ENCODE assay signal across 15 cellular contexts in the genomic region with DNA sequence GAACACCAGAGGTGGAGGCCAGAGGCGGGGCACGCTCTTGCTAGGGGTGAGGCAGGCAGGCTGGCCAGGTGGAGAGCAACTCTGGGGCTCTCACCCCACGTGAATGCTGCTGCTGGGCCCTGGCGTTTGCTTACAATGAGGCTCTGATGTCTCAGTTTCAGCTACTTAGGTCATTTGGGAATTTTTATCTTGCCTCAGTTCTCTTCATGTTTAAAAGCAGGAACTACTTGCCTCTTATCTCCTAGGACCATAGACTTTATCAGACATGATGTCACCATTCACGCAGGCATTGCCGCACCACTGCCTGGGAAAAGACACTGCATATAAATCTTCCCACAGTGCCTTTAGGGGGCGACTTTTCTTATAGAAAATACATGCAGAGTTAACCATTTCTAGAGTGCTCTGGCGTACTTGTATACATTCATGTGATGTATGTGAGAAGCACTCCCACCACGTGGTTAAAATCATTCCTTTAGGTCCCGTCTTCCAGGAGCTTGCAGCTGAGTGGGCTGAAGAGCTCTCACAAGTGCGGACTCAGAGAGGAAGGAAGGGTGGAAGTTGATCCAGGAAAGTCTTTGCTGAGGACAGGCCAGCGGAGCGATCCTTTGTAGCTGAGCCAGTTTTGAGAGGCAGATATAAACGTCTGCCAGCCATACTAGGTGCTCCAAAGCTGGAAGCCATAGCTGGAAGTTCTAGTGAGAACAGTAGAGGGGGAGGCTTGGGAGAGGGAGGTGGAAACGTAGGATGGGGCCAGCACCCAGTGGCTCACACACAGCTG.
DNase-seq lines count a peak whose midpoint lies in the region; ATAC-seq and TF ChIP-seq lines count a peak whose summit lies in the region.
"Had no signal": no experiment of that assay in that cellular context is flagged by ENCODE, and none has a peak within 500 bp of the region (broad histone marks: within the 10 kb centered on the region; RNA-seq: fewer than 3 reads in every experiment).

No MANE protein-coding gene starts in this region.

- no peaks in the 10 kb centered on the region for H3K9me2 ChIP-seq in GM23248 (ENCODE audit: insufficient read depth)

- H3K56ac ChIP-seq in H9 (ENCODE audit: insufficient read length, low read depth, low read length) = no peak overlapping the region

- H2BK12ac ChIP-seq in H9 (ENCODE audit: insufficient read length, low read depth, low read length) = no peak overlapping the region
- no peak overlapping the region for H2BK12ac ChIP-seq in neuronal stem cell (ENCODE audit: low read length)

- peaks cover 6 to 25% of the 10 kb centered on the region in 2 experiments; a peak in 4 of 5 replicates for H3K9me3 Mint-ChIP-seq in H9
- H3K9me3 Mint-ChIP-seq: activated CD4-positive, alpha-beta memory T cell treated with anti-CD3 and anti-CD28 coated beads for 36 hours had no signal

- no peak overlapping the region for H3K4ac ChIP-seq in H9 (ENCODE audit: low read depth, low read length)
- H3K4ac ChIP-seq in neuronal stem cell (ENCODE audit: low read length) = no peak overlapping the region

- peaks cover 3 to 4% of the 10 kb centered on the region in 2 donors for H3K36me3 ChIP-seq in neuronal stem cell (replicated peaks in 1 of 2; ENCODE audit: control insufficient read depth in 2 of 2, insufficient read depth in 2 of 2, low read length in 2 of 2)
- no peaks in the 10 kb centered on the region for H3K36me3 ChIP-seq in GM23248 (ENCODE audit: low read depth)
- H3K36me3 ChIP-seq: breast epithelium had no signal

- H3K27ac ChIP-seq in H9 (ENCODE audit: insufficient read length, low read depth, low read length) (no peak overlapping the region), neuronal stem cell (replicated peaks; ENCODE audit: low read length) (no peak overlapping the region), GM23248 (no peak overlapping the region)
- H3K27ac ChIP-seq: breast epithelium, C4-2B had no signal

- H2BK120ac ChIP-seq in H9 (ENCODE audit: low read depth, low read length, poor library complexity, severe bottlenecking) (no peak overlapping the region), neuronal stem cell (ENCODE audit: low read depth, low read length) (no peak overlapping the region)

- H4K91ac ChIP-seq in H9 (ENCODE audit: insufficient read length, low read depth, low read length) = no peak overlapping the region
- H4K91ac ChIP-seq in neuronal stem cell (ENCODE audit: low read depth, low read length, poor library complexity) = no peak overlapping the region

- peaks cover 4 to 23% of the 10 kb centered on the region in 2 experiments for H3K4me1 Mint-ChIP-seq in H9

- no peaks in the 10 kb centered on the region for H3K27me3 ChIP-seq in H9 (ENCODE audit: insufficient read depth, low read length)
- H3K27me3 ChIP-seq in neuronal stem cell (ENCODE audit: control insufficient read depth in 3 of 3, insufficient read depth in 3 of 3, low read depth in 1 of 3, low read length in 3 of 3) = no peaks in the 10 kb centered on the region
- no peaks in the 10 kb centered on the region for H3K27me3 ChIP-seq in GM23248 (replicated peaks; ENCODE audit: insufficient read depth)

- no peak overlapping the region for H2BK5ac ChIP-seq in H9 (ENCODE audit: insufficient read length, low read length)
- H2BK5ac ChIP-seq in neuronal stem cell (ENCODE audit: low read length) = no peak overlapping the region

- no peak overlapping the region for H3K4me3 Mint-ChIP-seq in H9
- H3K4me3 Mint-ChIP-seq: activated CD4-positive, alpha-beta memory T cell treated with anti-CD3 and anti-CD28 coated beads for 36 hours; naive B cell had no signal

- ATAC-seq in GM21447 (IDR thresholded peaks at IDR 0.05; ENCODE audit: unreplicated experiment) = no peak

- no peak overlapping the region for H3T11ph ChIP-seq in H9 (ENCODE audit: low read length)

- H3K4me3 ChIP-seq in fibroblast of pulmonary artery (replicated peaks; ENCODE audit: low read depth, low read length) = no peak overlapping the region
- H3K4me3 ChIP-seq in neuronal stem cell (ENCODE audit: low read length in 2 of 2) = no peak overlapping the region
- H3K4me3 ChIP-seq in GM23248 = no peak overlapping the region
- H3K4me3 ChIP-seq: breast epithelium had no signal

- H2AK5ac ChIP-seq in H9 (ENCODE audit: insufficient read length, low read length) (no peak overlapping the region), neuronal stem cell (ENCODE audit: low read depth, low read length) (no peak overlapping the region)

- H3K4me2 ChIP-seq in H9 (ENCODE audit: insufficient read depth, insufficient read length, low read length) = no peak overlapping the region
- no peak overlapping the region for H3K4me2 ChIP-seq in neuronal stem cell (ENCODE audit: insufficient read depth, low read length, poor library complexity, severe bottlenecking)
- H3K4me2 ChIP-seq in GM23248 (ENCODE audit: unreplicated experiment) = no peak overlapping the region

- H3K14ac ChIP-seq in H9 (ENCODE audit: insufficient read depth, low read length) = no peak overlapping the region; the same call in 1 of the 2 replicates
- no peak overlapping the region for H3K14ac ChIP-seq in neuronal stem cell (ENCODE audit: low read length)

- H2AFZ ChIP-seq in H9 (ENCODE audit: low read length) = no peak overlapping the region
- H2AFZ ChIP-seq in neuronal stem cell (ENCODE audit: low read length) = no peak overlapping the region
- H2AFZ ChIP-seq in GM23248 = no peak overlapping the region

- H3K18ac ChIP-seq in H9 (ENCODE audit: insufficient read length, low read depth, low read length) = no peak overlapping the region
- H3K18ac ChIP-seq in neuronal stem cell (ENCODE audit: low read length) = no peak overlapping the region

- H3K27me3 Mint-ChIP-seq in H9 (ENCODE audit: low read depth) = no peaks in the 10 kb centered on the region; the same call in 1 of the 2 replicates

- H3K23ac ChIP-seq in H9 (ENCODE audit: insufficient read length, low read depth, low read length) (no peak overlapping the region), neuronal stem cell (ENCODE audit: low read depth, low read length, poor library complexity) (no peak overlapping the region)

- H3K9ac ChIP-seq in H9 (ENCODE audit: extremely low read depth, insufficient read length, low read length) (no peak overlapping the region), neuronal stem cell (ENCODE audit: low read depth, low read length, poor library complexity) (no peak overlapping the region), GM23248 (no peak overlapping the region)

- no peak overlapping the region for H4K8ac ChIP-seq in H9 (replicated peaks; ENCODE audit: insufficient read length, low read depth, low read length)
- H4K8ac ChIP-seq in neuronal stem cell (ENCODE audit: low read depth, low read length) = peak overlapping the region; percentile 3

- DNase-seq in H9 (no peak), SK-N-DZ (ENCODE audit: low spot score) (peak; percentile 17), fibroblast of pulmonary artery (ENCODE audit: low read depth) (peak; percentile 88), neuronal stem cell (ENCODE audit: low spot score) (no peak), HuH-7 (ENCODE audit: low spot score) (no peak), NCI-H2227 treated with DMSO at 0.1 percent for 48 hours (lab: John Stamatoyannopoulos, UW) (no peak), GM23248 (no peak)
- DNase-seq: activated CD4-positive, alpha-beta memory T cell treated with anti-CD3 and anti-CD28 coated beads for 36 hours; activated effector memory CD4-positive, alpha-beta T cell treated with anti-CD3 and anti-CD28 coated beads, Interleukin-2, amount 50 U/mL, for 16 hours; naive B cell; NCI-H2107; T-helper 1 cell had no signal

- TF ChIP-seq CTCF in H9 (conservative IDR thresholded peaks at IDR 0.05) (0 out of 3 replicates have a peak, but pooled peaks have one; percentile 12), fibroblast of pulmonary artery (IDR thresholded peaks at IDR 0.05; ENCODE audit: low read length, missing control alignments) (peak; percentile 18)

- H3K79me2 ChIP-seq in H9 (ENCODE audit: insufficient read depth, low read length) (no peaks in the 10 kb centered on the region; the same call in 1 of the 2 replicates), GM23248 (ENCODE audit: insufficient read depth) (no peaks in the 10 kb centered on the region)

- peaks cover 2% of the 10 kb centered on the region for H3K79me1 ChIP-seq in H9 (ENCODE audit: insufficient read depth, low read depth, low read length, poor library complexity, severe bottlenecking)
- peaks cover 3% of the 10 kb centered on the region for H3K79me1 ChIP-seq in neuronal stem cell (ENCODE audit: low read depth, low read length)

- peaks cover 8 to 21% (median 8%) of the 10 kb centered on the region in 3 experiments; a peak in 6 of 7 replicates for H3K36me3 Mint-ChIP-seq in H9 (ENCODE audit: insufficient read depth in 1 of 3, low read depth in 3 of 3)
- H3K36me3 Mint-ChIP-seq: activated CD4-positive, alpha-beta memory T cell treated with anti-CD3 and anti-CD28 coated beads for 36 hours; naive B cell had no signal

- no peaks in the 10 kb centered on the region for H3F3A ChIP-seq in GM23248 (ENCODE audit: insufficient read depth)

- H2BK15ac ChIP-seq in H9 (ENCODE audit: low read depth, low read length) (no peak overlapping the region), neuronal stem cell (ENCODE audit: low read length) (no peak overlapping the region)

- H3K9me3 ChIP-seq in H9 (ENCODE audit: control insufficient read depth, low read depth, low read length) (no peaks in the 10 kb centered on the region), neuronal stem cell (replicated peaks in 1 of 2; ENCODE audit: control insufficient read depth in 2 of 2, insufficient read depth in 1 of 2, low read depth in 1 of 2, low read length in 2 of 2) (no peaks in the 10 kb centered on the region), GM23248 (ENCODE audit: low read depth) (no peaks in the 10 kb centered on the region)
- H3K9me3 ChIP-seq: breast epithelium had no signal

- WGBS in H9 (ENCODE audit: extremely low coverage, insufficient read length, low lambda C conversion rate) = no CpG with 5 or more reads among the region's 15 CpGs
- WGBS in neuronal stem cell (ENCODE audit: extremely low coverage in 2 of 2, insufficient read length in 2 of 2, insufficient replicate concordance in 1 of 2), 2 donors = no CpG with 5 or more reads among the region's 15 CpGs
- WGBS in GM23248 (ENCODE audit: low coverage in 1 of 2, low lambda C conversion rate in 2 of 2, missing lambda C conversion rate in 2 of 2), 2 experiments = 46 to 55% methylated on average over 13 to 15 of the region's 15 CpGs

- H3K4me1 ChIP-seq in H9 (ENCODE audit: insufficient read depth, low read length) (no peaks in the 10 kb centered on the region), neuronal stem cell (ENCODE audit: control insufficient read depth in 2 of 2, insufficient read depth in 1 of 2, low read depth in 1 of 2, low read length in 2 of 2) (peaks cover 3 to 8% of the 10 kb centered on the region in 2 donors), GM23248 (ENCODE audit: insufficient read depth) (no peaks in the 10 kb centered on the region)
- H3K4me1 ChIP-seq: breast epithelium had no signal

- in situ Hi-C loops in GM23248 (cut with MboI) = loop anchor here (10.0 to 25.0 kb wide), 2 partner anchors 102 to 229 kb away; no protein-coding TSS in a partner anchor

- no peaks in the 10 kb centered on the region for H3K23me2 ChIP-seq in H9 (ENCODE audit: insufficient read length, low read depth, low read length, poor library complexity, severe bottlenecking)

- H2BK20ac ChIP-seq in H9 (ENCODE audit: low read depth, low read length, poor library complexity, severe bottlenecking) = no peak overlapping the region

- peak overlapping the region in 1 of 3 experiments; percentile 37; a peak in 2 of 7 replicates for H3K27ac Mint-ChIP-seq in H9
- H3K27ac Mint-ChIP-seq: activated CD4-positive, alpha-beta memory T cell treated with anti-CD3 and anti-CD28 coated beads for 36 hours; naive B cell had no signal

- H4K20me1 ChIP-seq in H9 (ENCODE audit: control insufficient read depth, insufficient read depth, insufficient read length) (no peaks in the 10 kb centered on the region), GM23248 (ENCODE audit: insufficient read depth) (no peaks in the 10 kb centered on the region)

- H4K5ac ChIP-seq in H9 (ENCODE audit: insufficient read length, low read depth, low read length) = no peak overlapping the region

Comparison
In these comparisons a context has a peak if more than half of its experiments do, and no peak if none do; other contexts are left out.
1. DNase-seq: peak in SK-N-DZ (single experiment) and fibroblast of pulmonary artery (single experiment); none in H9 (single experiment), neuronal stem cell (single experiment), HuH-7 (single experiment), NCI-H2227 treated with DMSO at 0.1 percent for 48 hours (single experiment) and GM23248 (single experiment).